In genomic region chr18:77650799-77651385, GRCh38 we compare ENCODE assay signal across 8 cellular contexts.
DNase-seq lines count a peak whose midpoint lies in the region; TF ChIP-seq lines count a peak whose summit lies in the region.

No MANE protein-coding gene starts in this region.

- 5 to 8% (median 7%) methylated on average over 28 of the region's 28 CpGs for WGBS in ovary, 3 donors

- intact Hi-C loops in activated T-helper 2 cell treated with anti-CD3 and anti-CD28 coated beads, Interferon-gamma antibody, Interleukin-2, Interleukin-4, amounts not matched to agents 10 μg/mL and 5 μg/mL and 100 μg/mL, durations not matched to agents 14 hours and 24 hours and 36 hours (cut with micrococcal nuclease): loop anchor here (2.0 to 5.0 kb wide), 4 partner anchors 649 to 848 kb away; no protein-coding TSS in a partner anchor
- intact Hi-C loops in ovary (cut with DNase I) (no loop called here), vagina (cut with DNase I) (no loop called here)

- no peaks in the 10 kb centered on the region for H3K79me2 ChIP-seq in OCI-LY3 (ENCODE audit: low read length)

- no peak overlapping the region for H2AFZ ChIP-seq in OCI-LY3 (ENCODE audit: low read depth, low read length)

- H3K36me3 Mint-ChIP-seq in activated T-helper 2 cell treated with anti-CD3 and anti-CD28 coated beads, Interferon-gamma antibody, Interleukin-2, Interleukin-4, amounts not matched to agents 10 μg/mL and 5 μg/mL and 100 μg/mL, durations not matched to agents 14 hours and 24 hours and 36 hours (ENCODE audit: low read depth): no peaks in the 10 kb centered on the region

- peaks cover 3% of the 10 kb centered on the region for H3K4me1 Mint-ChIP-seq in activated T-helper 2 cell treated with anti-CD3 and anti-CD28 coated beads, Interferon-gamma antibody, Interleukin-2, Interleukin-4, amounts not matched to agents 10 μg/mL and 5 μg/mL and 100 μg/mL, durations not matched to agents 14 hours and 24 hours and 36 hours (ENCODE audit: low read depth)

- no peak overlapping the region for H3K4me3 Mint-ChIP-seq in activated T-helper 2 cell treated with anti-CD3 and anti-CD28 coated beads, Interferon-gamma antibody, Interleukin-2, Interleukin-4, amounts not matched to agents 10 μg/mL and 5 μg/mL and 100 μg/mL, durations not matched to agents 14 hours and 24 hours and 36 hours (ENCODE audit: low read depth)

- peak overlapping the region; percentile 41 for H3K4me2 ChIP-seq in OCI-LY3 (ENCODE audit: low read length)

- H3K36me3 ChIP-seq in OCI-LY3 (replicated peaks; ENCODE audit: low read depth, low read length): no peaks in the 10 kb centered on the region
- H3K36me3 ChIP-seq in ovary: no peaks in the 10 kb centered on the region
- no peaks in the 10 kb centered on the region for H3K36me3 ChIP-seq in vagina

- H3K9me3 Mint-ChIP-seq in activated T-helper 2 cell treated with anti-CD3 and anti-CD28 coated beads, Interferon-gamma antibody, Interleukin-2, Interleukin-4, amounts not matched to agents 10 μg/mL and 5 μg/mL and 100 μg/mL, durations not matched to agents 14 hours and 24 hours and 36 hours: no peaks in the 10 kb centered on the region

- no peak for TF ChIP-seq EP300 in ovary (IDR thresholded peaks at IDR 0.05)

- TF ChIP-seq CTCF in GM20000 (IDR thresholded peaks at IDR 0.05; ENCODE audit: extremely low read depth, missing control alignments) (peak; percentile 78), OCI-LY3 (IDR thresholded peaks at IDR 0.05; ENCODE audit: low read depth, low read length) (peak; percentile 97), ovary (IDR thresholded peaks at IDR 0.05) (peak in 2 of 3 donors; percentile 30 to 51), vagina (IDR thresholded peaks at IDR 0.05) (peak; percentile 51 to 80 (median 63))

- H3K4me3 ChIP-seq in OCI-LY3 (ENCODE audit: low read length) (no peak overlapping the region), ovary (no peak overlapping the region), vagina (no peak overlapping the region)

- H3K9me3 ChIP-seq in OCI-LY3 (ENCODE audit: insufficient read depth, low read length) (no peaks in the 10 kb centered on the region), ovary (no peaks in the 10 kb centered on the region), vagina (no peaks in the 10 kb centered on the region)

- no peak overlapping the region for H3K9ac ChIP-seq in OCI-LY3 (ENCODE audit: low read length)

- H3K27me3 Mint-ChIP-seq in activated T-helper 2 cell treated with anti-CD3 and anti-CD28 coated beads, Interferon-gamma antibody, Interleukin-2, Interleukin-4, amounts not matched to agents 10 μg/mL and 5 μg/mL and 100 μg/mL, durations not matched to agents 14 hours and 24 hours and 36 hours (ENCODE audit: low read depth): peaks cover 2% of the 10 kb centered on the region

- DNase-seq in D341Med (ENCODE audit: low spot score) (peak; percentile 58), GM20000 (ENCODE audit: low spot score) (peak; percentile 83), HT-29 (ENCODE audit: low spot score) (peak; percentile 16), germinal center (ENCODE audit: low spot score) (peak; percentile 71), ovary (peak; percentile 35 to 78 (median 61)), vagina (ENCODE audit: extremely low spot score in 2 of 2) (peak in 1 of 2 donors; percentile 83)
- DNase-seq in activated T-helper 2 cell treated with anti-CD3 and anti-CD28 coated beads, Interferon-gamma antibody, Interleukin-2, Interleukin-4, amounts not matched to agents 10 μg/mL and 5 μg/mL and 100 μg/mL, durations not matched to agents 14 hours and 24 hours and 36 hours (ENCODE audit: low spot score): peak; percentile 43

- H3K27ac ChIP-seq in OCI-LY3 (ENCODE audit: low read length) (no peak overlapping the region), ovary (no peak overlapping the region), vagina (no peak overlapping the region)

- H4K20me1 ChIP-seq in OCI-LY3 (ENCODE audit: insufficient read depth, low read length): no peaks in the 10 kb centered on the region

- H3K4me1 ChIP-seq in OCI-LY3 (ENCODE audit: low read length) (no peaks in the 10 kb centered on the region), ovary (ENCODE audit: insufficient read depth) (no peaks in the 10 kb centered on the region), vagina (peaks cover 3% of the 10 kb centered on the region)

- H3K27me3 ChIP-seq in OCI-LY3 (ENCODE audit: low read depth, low read length) (peaks cover 3% of the 10 kb centered on the region), ovary (no peaks in the 10 kb centered on the region), vagina (no peaks in the 10 kb centered on the region)

- TF ChIP-seq POLR2A in ovary (IDR thresholded peaks at IDR 0.05) (no peak), vagina (IDR thresholded peaks at IDR 0.05) (no peak)

- H3K27ac Mint-ChIP-seq in activated T-helper 2 cell treated with anti-CD3 and anti-CD28 coated beads, Interferon-gamma antibody, Interleukin-2, Interleukin-4, amounts not matched to agents 10 μg/mL and 5 μg/mL and 100 μg/mL, durations not matched to agents 14 hours and 24 hours and 36 hours: no peak overlapping the region

Comparison
In these comparisons a context has a peak if more than half of its experiments do, and no peak if none do; other contexts are left out.
1. CTCF ChIP-seq: peak in every context shown above with its lines; median percentile 97 in OCI-LY3; 78 in GM20000; 63 in vagina; 40 in ovary.